7 cellular contexts compared by ENCODE assay signal in genomic region chr18:25349131-25349925, GRCh38. TPM values are rescaled to one million over a fixed set of nuclear protein-coding genes. Genes with fewer than 3 reads are reported as not detected.
DNase-seq lines count a peak whose midpoint lies in the region; ATAC-seq and TF ChIP-seq lines count a peak whose summit lies in the region.

No MANE protein-coding gene starts in this region.

- peak; percentile 52 for ATAC-seq in GM23338
- ATAC-seq in natural killer cell treated with Interleukin-12 subunit alpha and Interleukin-12 subunit beta and Interleukin-15 and Interleukin-18, amount 100 ng/mL, for 72 hours = peak in 1 of 2 donors; percentile 44
- ATAC-seq in HG02938 (IDR thresholded peaks at IDR 0.05; ENCODE audit: unreplicated experiment) = no peak
- no peak for ATAC-seq in HG03280 (IDR thresholded peaks at IDR 0.05; ENCODE audit: unreplicated experiment)

- DNase-seq in GM23338 (ENCODE audit: low spot score) (peak; percentile 67), WERI-Rb-1 (no peak), fibroblast of the aortic adventitia (ENCODE audit: low read depth) (peak; percentile 56), SHP77 (lab: John Stamatoyannopoulos, UW) (no peak)
- no peak for DNase-seq in natural killer cell treated with Interleukin-12 subunit alpha and Interleukin-12 subunit beta and Interleukin-15 and Interleukin-18, amount 100 ng/mL, for 72 hours (ENCODE audit: low spot score)

- peak overlapping the region; percentile 94 for H3K4me2 ChIP-seq in GM23338

- no peaks in the 10 kb centered on the region for H3K9me3 Mint-ChIP-seq in GM23338
- no peaks in the 10 kb centered on the region for H3K9me3 Mint-ChIP-seq in natural killer cell treated with Interleukin-12 subunit alpha and Interleukin-12 subunit beta and Interleukin-15 and Interleukin-18, amount 100 ng/mL, for 72 hours

- no peak for TF ChIP-seq CTCF in GM23338 (conservative IDR thresholded peaks at IDR 0.05; ENCODE audit: low read depth in 2 of 2)
- no peak for TF ChIP-seq CTCF in WERI-Rb-1 (IDR thresholded peaks at IDR 0.05; ENCODE audit: low read depth, low read length)
- no peak for TF ChIP-seq CTCF in fibroblast of the aortic adventitia (IDR thresholded peaks at IDR 0.05; ENCODE audit: insufficient read depth, low read length)

- H3K9me3 ChIP-seq in WERI-Rb-1 (ENCODE audit: severe bottlenecking) = no peaks in the 10 kb centered on the region

- H3K36me3 ChIP-seq in GM23338 (ENCODE audit: insufficient read depth) = no peaks in the 10 kb centered on the region
- no peaks in the 10 kb centered on the region for H3K36me3 ChIP-seq in WERI-Rb-1

- H3K27ac ChIP-seq in GM23338 (ENCODE audit: low read depth) (no peak overlapping the region), WERI-Rb-1 (no peak overlapping the region)

- no peaks in the 10 kb centered on the region for H3K9me2 ChIP-seq in GM23338 (ENCODE audit: insufficient read depth)

- H3K27ac Mint-ChIP-seq in GM23338 = peak overlapping the region; percentile 74
- H3K27ac Mint-ChIP-seq in natural killer cell treated with Interleukin-12 subunit alpha and Interleukin-12 subunit beta and Interleukin-15 and Interleukin-18, amount 100 ng/mL, for 72 hours = no peak overlapping the region

- H4K20me1 ChIP-seq in GM23338 (replicated peaks; ENCODE audit: insufficient read depth) = peaks cover 13% of the 10 kb centered on the region; the same call in 1 of the 2 replicates

- peaks cover 8% of the 10 kb centered on the region; the same call in 1 of the 2 replicates for H3F3A ChIP-seq in GM23338 (replicated peaks; ENCODE audit: low read depth)

- peak overlapping the region; percentile 91; the same call in 1 of the 2 replicates for H2AFZ ChIP-seq in GM23338

- H3K27me3 ChIP-seq in GM23338 (ENCODE audit: insufficient read depth) (peaks cover 57% of the 10 kb centered on the region), WERI-Rb-1 (ENCODE audit: insufficient read depth, low read depth, severe bottlenecking) (peaks cover 64% of the 10 kb centered on the region)

- H3K4me3 Mint-ChIP-seq in GM23338 = peak overlapping the region; percentile 89
- H3K4me3 Mint-ChIP-seq in natural killer cell treated with Interleukin-12 subunit alpha and Interleukin-12 subunit beta and Interleukin-15 and Interleukin-18, amount 100 ng/mL, for 72 hours = peak overlapping the region; percentile 69

- H3K4me1 Mint-ChIP-seq in GM23338 = peaks cover 21% of the 10 kb centered on the region
- H3K4me1 Mint-ChIP-seq in natural killer cell treated with Interleukin-12 subunit alpha and Interleukin-12 subunit beta and Interleukin-15 and Interleukin-18, amount 100 ng/mL, for 72 hours (ENCODE audit: low read depth in 2 of 2) = peaks cover 4 to 8% of the 10 kb centered on the region in 2 donors

- peaks cover 15% of the 10 kb centered on the region for H3K79me2 ChIP-seq in GM23338 (replicated peaks; ENCODE audit: insufficient read depth)

- peaks cover 13% of the 10 kb centered on the region for H3K4me1 ChIP-seq in GM23338 (ENCODE audit: insufficient read depth)

- no peaks in the 10 kb centered on the region for H3K36me3 Mint-ChIP-seq in GM23338 (ENCODE audit: low read depth)
- no peaks in the 10 kb centered on the region for H3K36me3 Mint-ChIP-seq in natural killer cell treated with Interleukin-12 subunit alpha and Interleukin-12 subunit beta and Interleukin-15 and Interleukin-18, amount 100 ng/mL, for 72 hours

- peaks cover 25% of the 10 kb centered on the region for H3K27me3 Mint-ChIP-seq in GM23338 (ENCODE audit: insufficient read depth, low read depth, poor library complexity)
- peaks cover 31 to 44% of the 10 kb centered on the region in 2 donors for H3K27me3 Mint-ChIP-seq in natural killer cell treated with Interleukin-12 subunit alpha and Interleukin-12 subunit beta and Interleukin-15 and Interleukin-18, amount 100 ng/mL, for 72 hours

- H3K4me3 ChIP-seq in GM23338 (peak overlapping the region; percentile 90), WERI-Rb-1 (ENCODE audit: low read depth, low read length) (peak overlapping the region; percentile 54), fibroblast of the aortic adventitia (ENCODE audit: low read depth, low read length) (peak overlapping the region; percentile 81)

TF ChIP-seq in GM23338, 12 proteins besides CTCF, POLR2A, EP300 and RAD21:
- TF ChIP-seq EZH2phosphoT487 (IDR thresholded peaks at IDR 0.05; ENCODE audit: unreplicated experiment) (no peak), EZH2 (IDR thresholded peaks at IDR 0.05; ENCODE audit: low read depth, unreplicated experiment) (peak; percentile 49)

RNA-seq across cellular contexts. Expression of gene ZNF521, which starts 2.6 kb away (rescaled TPM):
- 9.2 and 10.4 TPM in 2 replicates for total RNA-seq in GM23338 (2014; rRNA removed; shearing (Covaris generic))
- polyA plus RNA-seq in GM23338 (2016; fragmentation: Nextera tagmentation; extraction: Ambion mirVana) = 3.1 and 3.8 TPM in 2 replicates
- total RNA-seq in fibroblast of the aortic adventitia (ENCODE audit: low replicate concordance) = 35.7 and 48.6 TPM in 2 replicates
- total RNA-seq in natural killer cell treated with Interleukin-12 subunit alpha and Interleukin-12 subunit beta and Interleukin-15 and Interleukin-18, amount 100 ng/mL, for 72 hours = 1 to 10 TPM in 1 of 2 donors, not detected in 1; 1.8 TPM

Comparison
In these comparisons a context has a peak if more than half of its experiments do, and no peak if none do; other contexts are left out.
1. DNase-seq: peak in GM23338 (single experiment) and fibroblast of the aortic adventitia (single experiment); none in WERI-Rb-1 (single experiment), natural killer cell treated with Interleukin-12 subunit alpha and Interleukin-12 subunit beta and Interleukin-15 and Interleukin-18, amount 100 ng/mL, for 72 hours (single experiment) and SHP77 (0 of 2).
2. Peak in every context shown above with its lines, with median percentiles within 50 percentile points of each other: H3K4me3 ChIP-seq.